Comparison of ENCODE assay signal across 11 cellular contexts in genomic region chrY:7013051-7013450, GRCh38.
"Had no signal": no experiment of that assay in that cellular context is flagged by ENCODE, and none has a peak within 500 bp of the region (broad histone marks: within the 10 kb centered on the region; RNA-seq: fewer than 3 reads in every experiment).

No MANE protein-coding gene starts in this region.

- H3K9ac ChIP-seq: GM23248 had no signal

- H3K4me2 ChIP-seq: GM23338 had no signal

- H3K4me3 ChIP-seq: GM23248, GM23338, HAP-1 had no signal

- DNase-seq: GM23248, GOT3, H7, H9, HCEC 1CT, HFFc6 had no signal

- ATAC-seq: GM23338, HCT116 had no signal

- H3K36me3 ChIP-seq: HAP-1 had no signal

- H3K27ac ChIP-seq: GM23248 had no signal

- FAIRE-seq: H1, H54 had no signal

- H3K4me1 ChIP-seq: HAP-1 had no signal
